ENCODE assay signal across 14 cellular contexts in genomic region chr5:1227669-1228068, GRCh38. TPM values are rescaled to one million over a fixed set of nuclear protein-coding genes. Genes with fewer than 3 reads are reported as not detected.
A peak's percentile ranks its signal among the peaks of the same experiment; 100 is the strongest.
DNase-seq lines count a peak whose midpoint lies in the region; ATAC-seq and TF ChIP-seq lines count a peak whose summit lies in the region.
"Had no signal": no experiment of that assay in that cellular context is flagged by ENCODE, and none has a peak within 500 bp of the region (broad histone marks: within the 10 kb centered on the region; RNA-seq: fewer than 3 reads in every experiment).

No MANE protein-coding gene starts in this region.

- CTCF ChIA-PET in HCT116 (lab: Charles Lee), result no interaction called here

- H3K4me2 ChIP-seq in HCT116 (ENCODE audit: low read length), result no peak overlapping the region

- H3K4me1 ChIP-seq in HCT116 (ENCODE audit: control insufficient read depth in 1 of 2, insufficient read depth in 2 of 2, low read length in 2 of 2), result peaks cover 0 to 3% of the 10 kb centered on the region in 2 experiments; a peak in 2 of 4 replicates
- H3K4me1 ChIP-seq: heart left ventricle, Peyer's patch, suprapubic skin had no signal

- TF ChIP-seq POLR2A in HCT116 (IDR thresholded peaks at IDR 0.05; ENCODE audit: borderline replicate concordance, extremely low read depth, insufficient read depth, insufficient read length), result no peak

- H4K20me1 ChIP-seq in HCT116 (ENCODE audit: insufficient read depth), result no peaks in the 10 kb centered on the region

- H2AFZ ChIP-seq in HCT116 (ENCODE audit: low read depth, low read length, poor library complexity, severe bottlenecking), result no peak overlapping the region

- H3K9me2 ChIP-seq in HCT116 (ENCODE audit: insufficient read depth), result no peaks in the 10 kb centered on the region

- H3K9ac ChIP-seq in HCT116 (ENCODE audit: low read length), result no peak overlapping the region

- H3K9me3 ChIP-seq in HCT116 (ENCODE audit: control insufficient read depth in 1 of 2, insufficient read depth in 1 of 2, low read depth in 1 of 2, low read length in 2 of 2), result no peaks in the 10 kb centered on the region
- H3K9me3 ChIP-seq: heart left ventricle, Peyer's patch, suprapubic skin had no signal

- H3K4me3 ChIP-seq in AG10803 (ENCODE audit: low read length), result no peak overlapping the region
- no peak overlapping the region for H3K4me3 ChIP-seq in HCT116 (replicated peaks in 1 of 2; ENCODE audit: low read depth in 1 of 2, low read length in 2 of 2)
- H3K4me3 ChIP-seq in fibroblast of mammary gland (ENCODE audit: control insufficient read depth, low read depth, low read length), result no peak overlapping the region
- H3K4me3 ChIP-seq: heart left ventricle, Peyer's patch, suprapubic skin had no signal

- no peak for TF ChIP-seq CTCF in AG10803 (conservative IDR thresholded peaks at IDR 0.05; ENCODE audit: low read length)
- TF ChIP-seq CTCF in HCT116 (IDR thresholded peaks at IDR 0.05 in 2 of 3, conservative IDR thresholded peaks at IDR 0.05 in 1 of 3; ENCODE audit: borderline replicate concordance in 1 of 3, insufficient read depth in 1 of 3, low read depth in 2 of 3, low read length in 2 of 3), result no peak
- TF ChIP-seq CTCF in fibroblast of mammary gland (conservative IDR thresholded peaks at IDR 0.05; ENCODE audit: control insufficient read depth, insufficient read depth, low read depth, low read length), result no peak

- no peak overlapping the region for H3K27ac ChIP-seq in HCT116 (ENCODE audit: low read depth, low read length)
- H3K27ac ChIP-seq: heart left ventricle, Peyer's patch, suprapubic skin had no signal

- intact Hi-C loops in HCT116 (cut with micrococcal nuclease), result no loop called here

- ATAC-seq in HCT116, result no peak
- ATAC-seq: heart left ventricle had no signal

- BruUV-seq in HCT116 (replicated peaks; lab: Mats Ljungman, UMichigan), result no TSS peak

- DNase-seq in AG10803 (ENCODE audit: low read depth) (peak; percentile 9), HCT116 (ENCODE audit: low read depth, low spot score) (no peak), NCI-H2196 treated with DMSO at 0.1 percent for 48 hours (lab: John Stamatoyannopoulos, UW; ENCODE audit: unreplicated experiment) (peak; percentile 83), fibroblast of mammary gland (ENCODE audit: low read depth) (peak; percentile 13), ureter (ENCODE audit: low spot score) (no peak), mesenteric fat pad (ENCODE audit: low spot score) (no peak), NCI-H2081 treated with DMSO at 0.1 percent for 48 hours (lab: John Stamatoyannopoulos, UW) (no peak)
- DNase-seq in stimulated activated CD4-positive, alpha-beta T cell treated with anti-CD3 and anti-CD28 coated beads, Interleukin-12 subunit alpha, Interleukin-12 subunit beta, amount 100 ng/mL, for 4 hours, result no peak
- DNase-seq: aorta, GOT3, heart left ventricle, Peyer's patch, posterior cingulate gyrus had no signal

- no peak for TF ChIP-seq RAD21 in HCT116 (IDR thresholded peaks at IDR 0.05; ENCODE audit: low read depth)

- POLR2A ChIA-PET in HCT116 (lab: Charles Lee), result no interaction called here

- no peaks in the 10 kb centered on the region for H3K36me3 ChIP-seq in HCT116 (ENCODE audit: control insufficient read depth in 1 of 2, insufficient read depth in 2 of 2, low read length in 2 of 2)
- H3K36me3 ChIP-seq: heart left ventricle, Peyer's patch, suprapubic skin had no signal

- H3K27me3 ChIP-seq in HCT116 (ENCODE audit: insufficient read depth, low read length), result no peaks in the 10 kb centered on the region
- H3K27me3 ChIP-seq: Peyer's patch had no signal

- H3K79me2 ChIP-seq in HCT116 (ENCODE audit: insufficient read depth, low read length), result no peaks in the 10 kb centered on the region

- RAD21 ChIA-PET in HCT116 (lab: Charles Lee; ENCODE audit: low non-redundant PET in 1 of 2, low total read pairs in 2 of 2, uncharacterized antibody in 2 of 2, unreplicated experiment in 2 of 2), result no interaction called here

TF ChIP-seq in HCT116, 20 proteins besides CTCF, POLR2A, EP300 and RAD21:
- TF ChIP-seq JUND (IDR thresholded peaks at IDR 0.05), result no peak
- no peak for TF ChIP-seq ZNF274 (IDR thresholded peaks at IDR 0.05; ENCODE audit: low read depth, low read length)
- peak; percentile 82 for TF ChIP-seq TCF7L2 (IDR thresholded peaks at IDR 0.05; ENCODE audit: borderline replicate concordance, extremely low read depth, insufficient read depth, insufficient read length)

RNA-seq across cellular contexts. Expression of gene SLC6A18, which starts 2.5 kb away (rescaled TPM):
- total RNA-seq in HCT116 (2021; ENCODE audit: unreplicated experiment) (not detected), ureter (not detected), mesenteric fat pad (not detected)
- not detected in 2 replicates for polyA plus RNA-seq in HCT116 (2012)
- total RNA-seq: aorta, heart left ventricle, suprapubic skin had no signal
- polyA plus RNA-seq: aorta, heart left ventricle had no signal

RNA-seq across cellular contexts. Expression of gene SLC6A19, which starts 26.3 kb away (rescaled TPM):
- total RNA-seq in HCT116 (2021; ENCODE audit: unreplicated experiment), result not detected
- not detected in 2 replicates for polyA plus RNA-seq in HCT116 (2012)
- total RNA-seq in ureter, result not detected
- 0.32 TPM for total RNA-seq in mesenteric fat pad
- total RNA-seq: heart left ventricle had no signal
- polyA plus RNA-seq: heart left ventricle had no signal

Comparison
In these comparisons a context has a peak if more than half of its experiments do, and no peak if none do; other contexts are left out.
1. DNase-seq: peak in AG10803 (single experiment), NCI-H2196 treated with DMSO at 0.1 percent for 48 hours (single experiment) and fibroblast of mammary gland (single experiment); none in HCT116 (single experiment), ureter (single experiment), mesenteric fat pad (single experiment), stimulated activated CD4-positive, alpha-beta T cell treated with anti-CD3 and anti-CD28 coated beads, Interleukin-12 subunit alpha, Interleukin-12 subunit beta, amount 100 ng/mL, for 4 hours (single experiment) and NCI-H2081 treated with DMSO at 0.1 percent for 48 hours (single experiment).